ENCODE assay signal across 19 cellular contexts in genomic region chr6:151286192-151286591, GRCh38. TPM values are rescaled to one million over a fixed set of nuclear protein-coding genes. Genes with fewer than 3 reads are reported as not detected.
DNase-seq lines count a peak whose midpoint lies in the region; ATAC-seq, FAIRE-seq and TF ChIP-seq lines count a peak whose summit lies in the region.
"Had no signal": no experiment of that assay in that cellular context is flagged by ENCODE, and none has a peak within 500 bp of the region (broad histone marks: within the 10 kb centered on the region; RNA-seq: fewer than 3 reads in every experiment).

No MANE protein-coding gene starts in this region.

- H3K4me2 ChIP-seq in SK-N-SH: no peak overlapping the region

- 83% methylated on average over 7 of the region's 7 CpGs for WGBS in SK-N-SH (ENCODE audit: low lambda C conversion rate)

- TF ChIP-seq EP300 in SK-N-SH (IDR thresholded peaks at IDR 0.05; ENCODE audit: borderline replicate concordance in 1 of 2, low read depth in 1 of 2, low read length in 1 of 2): no peak

- H3K36me3 ChIP-seq in bronchial epithelial cell (ENCODE audit: control insufficient read depth, insufficient read depth, low read length) (no peaks in the 10 kb centered on the region), lower lobe of right lung (no peaks in the 10 kb centered on the region), stomach smooth muscle (ENCODE audit: control insufficient read depth in 2 of 2, insufficient read depth in 2 of 2, low read length in 2 of 2) (no peaks in the 10 kb centered on the region), SK-N-SH (replicated peaks in 1 of 2; ENCODE audit: control insufficient read depth in 1 of 2, insufficient read depth in 2 of 2, low read length in 1 of 2) (no peaks in the 10 kb centered on the region)
- H3K36me3 ChIP-seq: prostate gland, vagina had no signal

- peaks cover 79% of the 10 kb centered on the region for H3K79me2 ChIP-seq in SK-N-SH (ENCODE audit: insufficient read depth)

- TF ChIP-seq RAD21 in SK-N-SH (IDR thresholded peaks at IDR 0.05; ENCODE audit: low read length): no peak

- H3K27me3 ChIP-seq in bronchial epithelial cell (ENCODE audit: control insufficient read depth, insufficient read depth, low read length): no peaks in the 10 kb centered on the region
- H3K27me3 ChIP-seq in lower lobe of right lung (ENCODE audit: low read depth): no peaks in the 10 kb centered on the region
- no peaks in the 10 kb centered on the region for H3K27me3 ChIP-seq in stomach smooth muscle (ENCODE audit: control insufficient read depth in 1 of 2, insufficient read depth in 2 of 2, low read length in 2 of 2)
- no peaks in the 10 kb centered on the region for H3K27me3 ChIP-seq in SK-N-SH (ENCODE audit: insufficient read depth)
- H3K27me3 ChIP-seq: vagina had no signal

- H3K27ac Mint-ChIP-seq in activated T-cell treated with anti-CD3 and anti-CD28 coated beads, Interleukin-2, amount 50 U/mL, for 72 hours: no peak overlapping the region
- H3K27ac Mint-ChIP-seq in activated T-cell treated with anti-CD3 and anti-CD28 coated beads, Interleukin-2, amount 50 U/mL, for 24 hours: no peak overlapping the region
- H3K27ac Mint-ChIP-seq: CD8-positive, alpha-beta memory T cell; dendritic cell treated with granulocyte-macrophage colony-stimulating factor and Interleukin-4, amounts not matched to agents 40 ng/mL and 50 ng/mL, for 4 days had no signal

- H3K27ac ChIP-seq in lower lobe of right lung: peak overlapping the region; percentile 20
- H3K27ac ChIP-seq in stomach smooth muscle (ENCODE audit: low read length): peak overlapping the region; percentile 53
- H3K27ac ChIP-seq in SK-N-SH (ENCODE audit: low read depth in 2 of 2, low read length in 1 of 2): peak overlapping the region in 1 of 2 experiments; percentile 77; a peak in 1 of 4 replicates
- H3K27ac ChIP-seq: prostate gland, vagina, VCaP had no signal

- intact Hi-C loops in lower lobe of right lung (cut with DNase I): no loop called here

- H3K4me3 Mint-ChIP-seq in activated T-cell treated with anti-CD3 and anti-CD28 coated beads, Interleukin-2, amount 50 U/mL, for 72 hours: peak overlapping the region; percentile 44 to 53
- no peak overlapping the region for H3K4me3 Mint-ChIP-seq in activated T-cell treated with anti-CD3 and anti-CD28 coated beads, Interleukin-2, amount 50 U/mL, for 24 hours
- H3K4me3 Mint-ChIP-seq: dendritic cell treated with granulocyte-macrophage colony-stimulating factor and Interleukin-4, amounts not matched to agents 40 ng/mL and 50 ng/mL, for 4 days had no signal

- peaks cover 65% of the 10 kb centered on the region for H3K4me1 Mint-ChIP-seq in activated T-cell treated with anti-CD3 and anti-CD28 coated beads, Interleukin-2, amount 50 U/mL, for 72 hours (ENCODE audit: low read depth)
- peaks cover 42% of the 10 kb centered on the region for H3K4me1 Mint-ChIP-seq in activated T-cell treated with anti-CD3 and anti-CD28 coated beads, Interleukin-2, amount 50 U/mL, for 24 hours (ENCODE audit: low read depth)

- no peaks in the 10 kb centered on the region for H4K20me1 ChIP-seq in SK-N-SH (ENCODE audit: insufficient read depth)

- peaks cover 6% of the 10 kb centered on the region for H3F3A ChIP-seq in SK-N-SH (replicated peaks; ENCODE audit: insufficient read depth)

- no peaks in the 10 kb centered on the region for H3K9me3 ChIP-seq in lower lobe of right lung
- H3K9me3 ChIP-seq in stomach smooth muscle (ENCODE audit: control insufficient read depth in 2 of 2, low read length in 2 of 2): no peaks in the 10 kb centered on the region
- H3K9me3 ChIP-seq in SK-N-SH: no peaks in the 10 kb centered on the region
- H3K9me3 ChIP-seq: prostate gland, vagina had no signal

- TF ChIP-seq CTCF in bronchial epithelial cell (IDR thresholded peaks at IDR 0.05; ENCODE audit: insufficient read depth, low read length, severe bottlenecking): no peak
- no peak for TF ChIP-seq CTCF in lower lobe of right lung (IDR thresholded peaks at IDR 0.05)
- no peak for TF ChIP-seq CTCF in SK-N-SH (IDR thresholded peaks at IDR 0.05)

- DNase-seq in activated T-cell treated with anti-CD3 and anti-CD28 coated beads, Interleukin-2, amount 50 U/mL, for 72 hours: peak; percentile 13 to 32
- DNase-seq in activated T-cell treated with anti-CD3 and anti-CD28 coated beads, Interleukin-2, amount 50 U/mL, for 24 hours: no peak
- peak; percentile 44 for DNase-seq in bronchial epithelial cell (ENCODE audit: low read depth)
- DNase-seq in lower lobe of right lung: no peak
- DNase-seq in anterior cingulate cortex (lab: John Stamatoyannopoulos, UW): no peak
- DNase-seq in Ammon's horn (ENCODE audit: low spot score): no peak
- no peak for DNase-seq in SK-N-SH
- DNase-seq: amniotic stem cell; CD8-positive, alpha-beta memory T cell; midbrain; NCI-H187 treated with DMSO at 0.1 percent for 48 hours; NCI-H526 treated with DMSO at 0.1 percent for 48 hours; stimulated activated CD4-positive, alpha-beta T cell treated with anti-CD3 and anti-CD28 coated beads, Interleukin-4, amount 100 ng/mL, for 1 hour had no signal

- no peak overlapping the region for H2AFZ ChIP-seq in SK-N-SH (ENCODE audit: low read depth)

- no peaks in the 10 kb centered on the region for H3K9me3 Mint-ChIP-seq in activated T-cell treated with anti-CD3 and anti-CD28 coated beads, Interleukin-2, amount 50 U/mL, for 72 hours
- no peaks in the 10 kb centered on the region for H3K9me3 Mint-ChIP-seq in activated T-cell treated with anti-CD3 and anti-CD28 coated beads, Interleukin-2, amount 50 U/mL, for 24 hours
- H3K9me3 Mint-ChIP-seq: CD8-positive, alpha-beta memory T cell; dendritic cell treated with granulocyte-macrophage colony-stimulating factor and Interleukin-4, amounts not matched to agents 40 ng/mL and 50 ng/mL, for 4 days had no signal

- H3K27me3 Mint-ChIP-seq in activated T-cell treated with anti-CD3 and anti-CD28 coated beads, Interleukin-2, amount 50 U/mL, for 72 hours (ENCODE audit: low read depth): peaks cover 27% of the 10 kb centered on the region
- peaks cover 56% of the 10 kb centered on the region for H3K27me3 Mint-ChIP-seq in activated T-cell treated with anti-CD3 and anti-CD28 coated beads, Interleukin-2, amount 50 U/mL, for 24 hours

- ATAC-seq in activated T-cell treated with anti-CD3 and anti-CD28 coated beads, Interleukin-2, amount 50 U/mL, for 72 hours (replicated peaks in 1 of 2): no peak
- ATAC-seq in lower lobe of right lung: peak in 1 of 2 donors; percentile 36
- ATAC-seq: GM12878 had no signal

- POLR2A ChIA-PET in SK-N-SH (lab: Yijun Ruan, JAX): no interaction called here

- CTCF ChIA-PET in SK-N-SH (lab: Yijun Ruan, JAX): no interaction called here

- no peak for FAIRE-seq in bronchial epithelial cell (lab: Jason Lieb, UNC)
- FAIRE-seq: GM12878 had no signal

- H3K4me1 ChIP-seq in lower lobe of right lung: peaks cover 5% of the 10 kb centered on the region
- peaks cover 33% of the 10 kb centered on the region for H3K4me1 ChIP-seq in stomach smooth muscle (ENCODE audit: control insufficient read depth, insufficient read depth, low read length)
- H3K4me1 ChIP-seq in SK-N-SH (ENCODE audit: control insufficient read depth in 1 of 2, insufficient read depth in 2 of 2, low read depth in 1 of 2, low read length in 1 of 2): peaks cover 9 to 10% of the 10 kb centered on the region in 2 experiments; a peak in 3 of 4 replicates
- H3K4me1 ChIP-seq: prostate gland had no signal

- H3K4me3 ChIP-seq in bronchial epithelial cell (ENCODE audit: low read depth, low read length): no peak overlapping the region
- no peak overlapping the region for H3K4me3 ChIP-seq in lower lobe of right lung
- H3K4me3 ChIP-seq in stomach smooth muscle (ENCODE audit: low read length in 2 of 2): peak overlapping the region in 1 of 2 donors; percentile 35
- no peak overlapping the region for H3K4me3 ChIP-seq in SK-N-SH (ENCODE audit: low read depth in 2 of 2, low read length in 1 of 2)
- H3K4me3 ChIP-seq: GM12878, prostate gland, vagina had no signal

- H3K36me3 Mint-ChIP-seq in activated T-cell treated with anti-CD3 and anti-CD28 coated beads, Interleukin-2, amount 50 U/mL, for 72 hours (ENCODE audit: insufficient read depth in 2 of 2): peaks cover 2 to 3% of the 10 kb centered on the region in 2 donors
- no peaks in the 10 kb centered on the region for H3K36me3 Mint-ChIP-seq in activated T-cell treated with anti-CD3 and anti-CD28 coated beads, Interleukin-2, amount 50 U/mL, for 24 hours (ENCODE audit: low read depth)

- H3K9ac ChIP-seq in stomach smooth muscle (ENCODE audit: low read length in 2 of 2) (peak overlapping the region in 1 of 2 donors; percentile 8), SK-N-SH (no peak overlapping the region)

- no peaks in the 10 kb centered on the region for H3K9me2 ChIP-seq in SK-N-SH

TF ChIP-seq in SK-N-SH, 30 proteins besides CTCF, POLR2A, EP300 and RAD21 (continues in another document):
- TF ChIP-seq FOSL2 (IDR thresholded peaks at IDR 0.05; ENCODE audit: borderline replicate concordance, low read depth) (no peak), RXRA (IDR thresholded peaks at IDR 0.05; ENCODE audit: borderline replicate concordance, low read depth) (no peak), NFIC (IDR thresholded peaks at IDR 0.05; ENCODE audit: borderline replicate concordance) (no peak), GATA2 (CRISPR knock-in tag; IDR thresholded peaks at IDR 0.05) (no peak), USF2 (IDR thresholded peaks at IDR 0.05; ENCODE audit: borderline replicate concordance, low read depth, low read length) (no peak), MAX (IDR thresholded peaks at IDR 0.05; ENCODE audit: low read depth) (no peak), MXI1 (IDR thresholded peaks at IDR 0.05; ENCODE audit: low read depth, low read length) (no peak), RFX5 (IDR thresholded peaks at IDR 0.05; ENCODE audit: low read length) (no peak), NRF1 (IDR thresholded peaks at IDR 0.05; ENCODE audit: low read depth, low read length) (no peak)

RNA-seq across cellular contexts. Expression of gene AKAP12, which starts 46.4 kb away (rescaled TPM):
- total RNA-seq in activated T-cell treated with anti-CD3 and anti-CD28 coated beads, Interleukin-2, amount 50 U/mL, for 72 hours: 10 to 100 TPM; 10.0 to 10.6 TPM
- 5.0 and 15.0 TPM in 2 replicates for total RNA-seq in bronchial epithelial cell
- total RNA-seq in lower lobe of right lung: 38.8 TPM
- 46.5 and 48.4 TPM in 2 replicates for polyA plus RNA-seq in SK-N-SH (2012; rRNA removed)
- 56.2 and 63.1 TPM in 2 replicates for polyA plus RNA-seq in SK-N-SH (2012; cell fraction: cytosol; rRNA removed)
- 28.0 and 46.8 TPM in 2 replicates for polyA plus RNA-seq in SK-N-SH (2012; cell fraction: nucleus; rRNA removed)

Comparison
In these comparisons a context has a peak if more than half of its experiments do, and no peak if none do; other contexts are left out.
1. DNase-seq: peak in activated T-cell treated with anti-CD3 and anti-CD28 coated beads, Interleukin-2, amount 50 U/mL, for 72 hours (2 of 2) and bronchial epithelial cell (single experiment); none in activated T-cell treated with anti-CD3 and anti-CD28 coated beads, Interleukin-2, amount 50 U/mL, for 24 hours (single experiment), lower lobe of right lung (single experiment), anterior cingulate cortex (0 of 58), Ammon's horn (single experiment) and SK-N-SH (single experiment).